26 cellular contexts compared by ENCODE assay signal in genomic region chr13:112777637-112778406, GRCh38.
DNase-seq lines count a peak whose midpoint lies in the region; ATAC-seq and TF ChIP-seq lines count a peak whose summit lies in the region.
"Had no signal": no experiment of that assay in that cellular context is flagged by ENCODE, and none has a peak within 500 bp of the region (broad histone marks: within the 10 kb centered on the region; RNA-seq: fewer than 3 reads in every experiment).

No MANE protein-coding gene starts in this region.

- H3K27ac Mint-ChIP-seq in activated T-cell treated with anti-CD3 and anti-CD28 coated beads, Interleukin-2, amount 50 U/mL, for 24 hours, result no peak overlapping the region
- H3K27ac Mint-ChIP-seq in endodermal cell, result peak overlapping the region; percentile 30
- H3K27ac Mint-ChIP-seq: activated naive CD4-positive, alpha-beta T cell treated with anti-CD3 and anti-CD28 coated beads, Interleukin-2, amount 50 U/mL, for 24 hours; GM23338; stimulated activated naive B cell treated with anti-CD40 and anti-IgM and Interleukin-4, amounts not matched to agents 10 μg/mL and 1 μg/mL and 100 μg/mL, for 72 hours; T-helper 1 cell treated with Interleukin-12 subunit alpha and Interleukin-12 subunit beta and Interleukin-4 antibody, amounts not matched to agents 30 μg/mL and 1 μg/mL, for 36 hours had no signal

- intact Hi-C loops in upper lobe of right lung (cut with DNase I), result no loop called here

- H3K4me3 Mint-ChIP-seq in activated T-cell treated with anti-CD3 and anti-CD28 coated beads, Interleukin-2, amount 50 U/mL, for 24 hours, result no peak overlapping the region
- no peak overlapping the region for H3K4me3 Mint-ChIP-seq in endodermal cell
- H3K4me3 Mint-ChIP-seq: activated naive CD4-positive, alpha-beta T cell treated with anti-CD3 and anti-CD28 coated beads, Interleukin-2, amount 50 U/mL, for 24 hours; GM23338; stimulated activated naive B cell treated with anti-CD40 and anti-IgM and Interleukin-4, amounts not matched to agents 10 μg/mL and 1 μg/mL and 100 μg/mL, for 72 hours; T-helper 1 cell treated with Interleukin-12 subunit alpha and Interleukin-12 subunit beta and Interleukin-4 antibody, amounts not matched to agents 30 μg/mL and 1 μg/mL, for 36 hours had no signal

- H3K27me3 Mint-ChIP-seq in activated T-cell treated with anti-CD3 and anti-CD28 coated beads, Interleukin-2, amount 50 U/mL, for 24 hours, result no peaks in the 10 kb centered on the region
- H3K27me3 Mint-ChIP-seq in endodermal cell (ENCODE audit: insufficient read depth), result no peaks in the 10 kb centered on the region
- H3K27me3 Mint-ChIP-seq: activated naive CD4-positive, alpha-beta T cell treated with anti-CD3 and anti-CD28 coated beads, Interleukin-2, amount 50 U/mL, for 24 hours; stimulated activated naive B cell treated with anti-CD40 and anti-IgM and Interleukin-4, amounts not matched to agents 10 μg/mL and 1 μg/mL and 100 μg/mL, for 72 hours had no signal

- H3K4me3 ChIP-seq in endodermal cell (ENCODE audit: low read length) (no peak overlapping the region), upper lobe of right lung (no peak overlapping the region)
- H3K4me3 ChIP-seq: GM23338 had no signal

- H3K9me3 ChIP-seq in endodermal cell (ENCODE audit: control insufficient read depth, low read length) (no peaks in the 10 kb centered on the region), upper lobe of right lung (no peaks in the 10 kb centered on the region)

- peak; percentile 18 for DNase-seq in activated T-cell treated with anti-CD3 and anti-CD28 coated beads, Interleukin-2, amount 50 U/mL, for 24 hours
- DNase-seq in activated T-cell treated with anti-CD3 and anti-CD28 coated beads for 4 hours (no peak), endodermal cell (peak; percentile 29), mesenteric fat pad (ENCODE audit: low spot score) (peak; percentile 77), upper lobe of right lung (no peak), C1 segment of cervical spinal cord (lab: John Stamatoyannopoulos, UW) (no peak), Kasumi-1 (lab: John Stamatoyannopoulos, UW) (no peak), NCI-H2107 (lab: John Stamatoyannopoulos, UW) (no peak)
- DNase-seq: 8988T; activated CD4-positive, alpha-beta T cell treated with anti-CD3 and anti-CD28 coated beads, Interleukin-2, amount 50 U/mL, for 48 hours; activated CD4-positive, CD25-positive, alpha-beta regulatory T cell treated with anti-CD3 and anti-CD28 coated beads, Interleukin-2, amount 50 U/mL, for 72 hours; activated CD8-positive, alpha-beta memory T cell treated with anti-CD3 and anti-CD28 coated beads, Interleukin-2, amount 50 U/mL, for 4 hours; amygdala; Calu3; DMS79 treated with DMSO at 0.1 percent for 48 hours; GDM1; hypothalamus; mesendoderm; NCI-H1048; NCI-H1694; NCI-H446 treated with DMSO at 0.1 percent for 48 hours; NCI-H82; stimulated activated naive B cell treated with anti-CD40 and anti-IgM and Interleukin-4, amounts not matched to agents 10 μg/mL and 1 μg/mL and 100 μg/mL, for 72 hours had no signal

- H3K4me1 ChIP-seq in endodermal cell (ENCODE audit: control insufficient read depth, insufficient read depth, low read length), result no peaks in the 10 kb centered on the region
- peaks cover 45% of the 10 kb centered on the region for H3K4me1 ChIP-seq in upper lobe of right lung

- TF ChIP-seq CTCF in endodermal cell (conservative IDR thresholded peaks at IDR 0.05) (no peak), upper lobe of right lung (IDR thresholded peaks at IDR 0.05) (no peak)

- 93 to 94% methylated on average over 21 to 27 of the region's 27 CpGs for WGBS in endodermal cell (ENCODE audit: insufficient coverage in 1 of 2, insufficient read length in 1 of 2), 2 experiments

- H3K9me3 Mint-ChIP-seq in activated T-cell treated with anti-CD3 and anti-CD28 coated beads, Interleukin-2, amount 50 U/mL, for 24 hours, result no peaks in the 10 kb centered on the region
- peaks cover 6% of the 10 kb centered on the region for H3K9me3 Mint-ChIP-seq in endodermal cell
- H3K9me3 Mint-ChIP-seq: activated naive CD4-positive, alpha-beta T cell treated with anti-CD3 and anti-CD28 coated beads, Interleukin-2, amount 50 U/mL, for 24 hours; GM23338; stimulated activated naive B cell treated with anti-CD40 and anti-IgM and Interleukin-4, amounts not matched to agents 10 μg/mL and 1 μg/mL and 100 μg/mL, for 72 hours; T-helper 1 cell treated with Interleukin-12 subunit alpha and Interleukin-12 subunit beta and Interleukin-4 antibody, amounts not matched to agents 30 μg/mL and 1 μg/mL, for 36 hours had no signal

- no peak overlapping the region for H3K9ac ChIP-seq in endodermal cell (ENCODE audit: extremely low read depth, low read length, poor library complexity, severe bottlenecking)

- peaks cover 35% of the 10 kb centered on the region for H3K4me1 Mint-ChIP-seq in activated T-cell treated with anti-CD3 and anti-CD28 coated beads, Interleukin-2, amount 50 U/mL, for 24 hours (ENCODE audit: low read depth)
- peaks cover 12% of the 10 kb centered on the region for H3K4me1 Mint-ChIP-seq in endodermal cell

- ATAC-seq in upper lobe of right lung, result peak; percentile 9
- ATAC-seq: GM23338; stimulated activated naive B cell treated with anti-CD40 and anti-IgM and Interleukin-4, amounts not matched to agents 10 μg/mL and 1 μg/mL and 100 μg/mL, for 72 hours had no signal

- H3K27me3 ChIP-seq in endodermal cell (ENCODE audit: control insufficient read depth, insufficient read depth, low read length, poor library complexity, severe bottlenecking) (no peaks in the 10 kb centered on the region), upper lobe of right lung (no peaks in the 10 kb centered on the region)

- no peak overlapping the region for H3K27ac ChIP-seq in endodermal cell (ENCODE audit: low read depth, low read length)
- no peak overlapping the region for H3K27ac ChIP-seq in upper lobe of right lung

- peaks cover 15% of the 10 kb centered on the region for H3K36me3 Mint-ChIP-seq in activated T-cell treated with anti-CD3 and anti-CD28 coated beads, Interleukin-2, amount 50 U/mL, for 24 hours (ENCODE audit: low read depth)
- peaks cover 14% of the 10 kb centered on the region for H3K36me3 Mint-ChIP-seq in endodermal cell (ENCODE audit: low read depth)
- H3K36me3 Mint-ChIP-seq: activated naive CD4-positive, alpha-beta T cell treated with anti-CD3 and anti-CD28 coated beads, Interleukin-2, amount 50 U/mL, for 24 hours had no signal

- H3K36me3 ChIP-seq in endodermal cell (ENCODE audit: control insufficient read depth, insufficient read depth, low read length) (peaks cover 7% of the 10 kb centered on the region), upper lobe of right lung (peaks cover 5% of the 10 kb centered on the region)

Comparison
In these comparisons a context has a peak if more than half of its experiments do, and no peak if none do; other contexts are left out.
1. DNase-seq: peak in activated T-cell treated with anti-CD3 and anti-CD28 coated beads, Interleukin-2, amount 50 U/mL, for 24 hours (single experiment), endodermal cell (single experiment) and mesenteric fat pad (single experiment); none in activated T-cell treated with anti-CD3 and anti-CD28 coated beads for 4 hours (single experiment), upper lobe of right lung (single experiment), C1 segment of cervical spinal cord (0 of 14), Kasumi-1 (0 of 2) and NCI-H2107 (single experiment).